13 cellular contexts compared by ENCODE assay signal in genomic region chr2:60092781-60093180, GRCh38.
DNase-seq lines count a peak whose midpoint lies in the region; ATAC-seq and TF ChIP-seq lines count a peak whose summit lies in the region.
"Had no signal": no experiment of that assay in that cellular context is flagged by ENCODE, and none has a peak within 500 bp of the region (broad histone marks: within the 10 kb centered on the region; RNA-seq: fewer than 3 reads in every experiment).

No MANE protein-coding gene starts in this region.

- H3K9me3 ChIP-seq in WERI-Rb-1 (ENCODE audit: severe bottlenecking) = no peaks in the 10 kb centered on the region
- H3K9me3 ChIP-seq: BE2C, HAP-1 had no signal

- peak; percentile 86 for DNase-seq in G401 (ENCODE audit: low spot score)
- peak; percentile 11 for DNase-seq in NCI-H2171 (lab: John Stamatoyannopoulos, UW)
- peak; percentile 45 for DNase-seq in cerebellum (ENCODE audit: low spot score)
- DNase-seq in WERI-Rb-1 = no peak
- DNase-seq in H4 (ENCODE audit: low spot score) = no peak
- DNase-seq: BE2C; CD4-positive, CD25-positive, alpha-beta regulatory T cell; CD8-positive, alpha-beta memory T cell; COR-L47; GF-D8 had no signal

- in situ Hi-C loops in G401 (cut with HindIII; ENCODE audit: low sequenced_read_pairs) = no loop called here

- no peaks in the 10 kb centered on the region for H3K27me3 Mint-ChIP-seq in stimulated activated memory B cell treated with anti-CD40 and anti-IgM and Interleukin-4, amounts not matched to agents 10 μg/mL and 1 μg/mL and 100 μg/mL, for 72 hours
- H3K27me3 Mint-ChIP-seq: CD4-positive, CD25-positive, alpha-beta regulatory T cell; CD8-positive, alpha-beta memory T cell had no signal

- H3K27ac ChIP-seq in WERI-Rb-1 = no peak overlapping the region

- no peaks in the 10 kb centered on the region for H3K36me3 ChIP-seq in WERI-Rb-1
- H3K36me3 ChIP-seq: BE2C, HAP-1 had no signal

- no peaks in the 10 kb centered on the region for H3K27me3 ChIP-seq in WERI-Rb-1 (ENCODE audit: insufficient read depth, low read depth, severe bottlenecking)
- H3K27me3 ChIP-seq: BE2C had no signal

- ATAC-seq in stimulated activated memory B cell treated with anti-CD40 and anti-IgM and Interleukin-4, amounts not matched to agents 10 μg/mL and 1 μg/mL and 100 μg/mL, for 72 hours = no peak
- no peak for ATAC-seq in HG02763 (IDR thresholded peaks at IDR 0.05; ENCODE audit: unreplicated experiment)

- peak overlapping the region; percentile 5 for H3K27ac Mint-ChIP-seq in stimulated activated memory B cell treated with anti-CD40 and anti-IgM and Interleukin-4, amounts not matched to agents 10 μg/mL and 1 μg/mL and 100 μg/mL, for 72 hours
- H3K27ac Mint-ChIP-seq: CD4-positive, CD25-positive, alpha-beta regulatory T cell; CD8-positive, alpha-beta memory T cell had no signal

- H3K4me3 Mint-ChIP-seq in stimulated activated memory B cell treated with anti-CD40 and anti-IgM and Interleukin-4, amounts not matched to agents 10 μg/mL and 1 μg/mL and 100 μg/mL, for 72 hours = no peak overlapping the region
- H3K4me3 Mint-ChIP-seq: CD4-positive, CD25-positive, alpha-beta regulatory T cell; CD8-positive, alpha-beta memory T cell had no signal

- no peak overlapping the region for H3K4me3 ChIP-seq in WERI-Rb-1 (ENCODE audit: low read depth, low read length)
- H3K4me3 ChIP-seq: HAP-1 had no signal

- H3K4me1 Mint-ChIP-seq in stimulated activated memory B cell treated with anti-CD40 and anti-IgM and Interleukin-4, amounts not matched to agents 10 μg/mL and 1 μg/mL and 100 μg/mL, for 72 hours = peaks cover 6% of the 10 kb centered on the region
- H3K4me1 Mint-ChIP-seq: CD4-positive, CD25-positive, alpha-beta regulatory T cell; CD8-positive, alpha-beta memory T cell had no signal

- TF ChIP-seq CTCF in WERI-Rb-1 (IDR thresholded peaks at IDR 0.05; ENCODE audit: low read depth, low read length) = no peak

- no peaks in the 10 kb centered on the region for H3K36me3 Mint-ChIP-seq in stimulated activated memory B cell treated with anti-CD40 and anti-IgM and Interleukin-4, amounts not matched to agents 10 μg/mL and 1 μg/mL and 100 μg/mL, for 72 hours
- H3K36me3 Mint-ChIP-seq: CD4-positive, CD25-positive, alpha-beta regulatory T cell; CD8-positive, alpha-beta memory T cell had no signal

- H3K9me3 Mint-ChIP-seq in stimulated activated memory B cell treated with anti-CD40 and anti-IgM and Interleukin-4, amounts not matched to agents 10 μg/mL and 1 μg/mL and 100 μg/mL, for 72 hours = no peaks in the 10 kb centered on the region

Comparison
In these comparisons a context has a peak if more than half of its experiments do, and no peak if none do; other contexts are left out.
1. DNase-seq: peak in G401 (single experiment), NCI-H2171 (single experiment) and cerebellum (single experiment); none in WERI-Rb-1 (single experiment) and H4 (single experiment).